In the genomic region with DNA sequence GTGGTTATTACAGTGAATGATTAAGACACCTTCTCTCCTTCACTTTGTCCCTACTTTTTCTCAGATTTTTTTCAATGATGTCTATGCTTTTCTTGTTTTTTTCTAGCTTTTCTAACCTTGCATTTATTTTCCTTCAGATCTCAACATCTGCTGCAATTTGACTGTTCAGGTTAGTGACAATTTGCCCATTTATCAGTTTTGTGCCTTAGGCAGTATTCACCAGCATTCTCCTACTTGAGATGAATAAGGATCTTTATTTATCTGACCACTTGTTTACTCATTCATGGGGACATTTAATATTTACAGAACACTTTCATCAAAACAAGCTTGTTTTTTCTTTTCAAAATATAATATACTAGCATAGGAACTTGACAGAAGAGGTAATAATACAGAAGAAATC, we compare ENCODE assay signal across 6 cellular contexts.
"Had no signal": no experiment of that assay in that cellular context is flagged by ENCODE, and none has a peak within 500 bp of the region (broad histone marks: within the 10 kb centered on the region; RNA-seq: fewer than 3 reads in every experiment).

No MANE protein-coding gene starts in this region.

- ATAC-seq: GM23338, K562 had no signal

- DNase-seq: H9, HCEC 1CT, IMR-90, KG1 had no signal

- H3K4me1 Mint-ChIP-seq: GM23338 had no signal

- H3K4me3 Mint-ChIP-seq: GM23338, H9 had no signal

- H3K27ac Mint-ChIP-seq: GM23338, H9 had no signal
